29 cellular contexts compared by ENCODE assay signal in the genomic region with DNA sequence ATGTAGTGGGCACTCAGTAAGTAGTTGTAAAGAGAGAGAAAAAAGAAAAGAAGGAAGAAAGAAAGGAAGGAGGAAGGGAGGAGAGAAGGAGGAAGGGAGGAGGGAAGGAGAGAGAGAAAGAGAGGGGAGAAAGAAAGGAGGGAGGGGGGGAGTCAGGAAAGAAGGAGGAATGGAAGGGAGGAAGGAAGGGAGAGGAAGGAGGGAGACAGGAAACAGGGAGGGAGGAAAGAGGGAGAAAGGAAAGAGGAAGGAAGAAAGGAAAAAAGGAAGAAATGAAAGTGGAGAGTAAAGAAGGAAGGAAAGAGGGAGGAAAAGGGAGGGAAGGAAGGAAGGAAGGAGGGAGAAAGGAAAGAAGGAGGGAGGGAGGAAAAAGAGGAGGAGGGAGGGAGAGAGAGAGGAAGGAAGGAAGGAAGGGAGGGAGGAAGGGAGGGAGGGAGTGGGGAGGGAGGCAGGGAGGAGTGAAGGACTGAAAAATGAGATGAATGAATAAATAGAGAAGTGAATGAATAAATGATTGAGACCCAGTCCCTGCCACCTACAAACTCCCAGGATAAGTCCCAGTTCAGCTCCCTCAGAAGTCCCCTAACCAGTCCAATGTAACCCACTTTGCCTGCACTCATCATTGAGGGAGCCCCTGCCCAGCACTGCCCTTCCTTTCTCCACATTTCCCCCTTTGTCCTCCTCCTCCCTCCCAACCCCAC.
"Had no signal": no experiment of that assay in that cellular context is flagged by ENCODE, and none has a peak within 500 bp of the region (broad histone marks: within the 10 kb centered on the region; RNA-seq: fewer than 3 reads in every experiment).

No MANE protein-coding gene starts in this region.

- ATAC-seq: activated CD4-positive, CD25-positive, alpha-beta regulatory T cell treated with anti-CD3 and anti-CD28 coated beads, Interleukin-2, amount 50 U/mL, for 24 hours; body of pancreas; gastroesophageal sphincter; stimulated activated naive B cell treated with anti-CD40 and anti-IgM and Interleukin-4, amounts not matched to agents 10 μg/mL and 1 μg/mL and 100 μg/mL, for 72 hours had no signal

- H3K4me3 Mint-ChIP-seq: activated naive CD4-positive, alpha-beta T cell treated with anti-CD3 and anti-CD28 coated beads for 36 hours; activated naive CD8-positive, alpha-beta T cell treated with anti-CD3 and anti-CD28 coated beads for 36 hours; immature natural killer cell; nephron; stimulated activated naive B cell treated with anti-CD40 and anti-IgM and Interleukin-4, amounts not matched to agents 10 μg/mL and 1 μg/mL and 100 μg/mL, for 72 hours; T-helper 1 cell treated with Interleukin-12 subunit alpha and Interleukin-12 subunit beta and Interleukin-4 antibody, amounts not matched to agents 30 μg/mL and 1 μg/mL, for 36 hours had no signal

- H3K4me1 Mint-ChIP-seq: activated naive CD8-positive, alpha-beta T cell treated with anti-CD3 and anti-CD28 coated beads for 36 hours; immature natural killer cell; stimulated activated naive B cell treated with anti-CD40 and anti-IgM and Interleukin-4, amounts not matched to agents 10 μg/mL and 1 μg/mL and 100 μg/mL, for 72 hours had no signal

- H3K4me1 ChIP-seq: adrenal gland, body of pancreas, gastroesophageal sphincter, prostate gland, tibial artery had no signal

- H3K4me3 ChIP-seq: adrenal gland, body of pancreas, coronary artery, dorsolateral prefrontal cortex, gastroesophageal sphincter, ovary, prostate gland, stomach, tibial artery had no signal

- H3K27ac ChIP-seq: adrenal gland, body of pancreas, coronary artery, dorsolateral prefrontal cortex, gastroesophageal sphincter, neutrophil, ovary, prostate gland, stomach, tibial artery, WERI-Rb-1 had no signal

- H3K36me3 ChIP-seq: adrenal gland, gastroesophageal sphincter, neutrophil, ovary, prostate gland, stomach, tibial artery, WERI-Rb-1 had no signal

- H3K27me3 Mint-ChIP-seq: activated naive CD8-positive, alpha-beta T cell treated with anti-CD3 and anti-CD28 coated beads for 36 hours; stimulated activated naive B cell treated with anti-CD40 and anti-IgM and Interleukin-4, amounts not matched to agents 10 μg/mL and 1 μg/mL and 100 μg/mL, for 72 hours had no signal

- H3K9me3 ChIP-seq: adrenal gland, body of pancreas, gastroesophageal sphincter, neutrophil, ovary, prostate gland, stomach, tibial artery had no signal

- H3K9me3 Mint-ChIP-seq: T-helper 1 cell treated with Interleukin-12 subunit alpha and Interleukin-12 subunit beta and Interleukin-4 antibody, amounts not matched to agents 30 μg/mL and 1 μg/mL, for 36 hours had no signal

- H3K27me3 ChIP-seq: adrenal gland, body of pancreas, neutrophil, ovary, stomach, tibial artery had no signal

- DNase-seq: activated CD4-positive, alpha-beta T cell treated with anti-CD3 and anti-CD28 coated beads for 48 hours; activated CD4-positive, alpha-beta T cell treated with anti-CD3 and anti-CD28 coated beads, Interleukin-2, amount 50 U/mL, for 48 hours; activated CD8-positive, alpha-beta memory T cell treated with anti-CD3 and anti-CD28 coated beads for 24 hours; activated effector memory CD4-positive, alpha-beta T cell treated with anti-CD3 and anti-CD28 coated beads, Interleukin-2, amount 50 U/mL, for 16 hours; activated naive CD4-positive, alpha-beta T cell treated with anti-CD3 and anti-CD28 coated beads for 36 hours; activated naive CD8-positive, alpha-beta T cell treated with anti-CD3 and anti-CD28 coated beads for 36 hours; adrenal gland; aorta; body of pancreas; cerebellar nuclear complex; dorsolateral prefrontal cortex; effector memory CD4-positive, alpha-beta T cell; hypothalamus; immature natural killer cell; ovary; stimulated activated CD4-positive, alpha-beta T cell treated with anti-CD3 and anti-CD28 coated beads, Interleukin-15, amount 100 ng/mL, for 24 hours; stimulated activated CD4-positive, alpha-beta T cell treated with anti-CD3 and anti-CD28 coated beads, Interleukin-2, amount 100 ng/mL, for 24 hours; stimulated activated naive B cell treated with anti-CD40 and anti-IgM and Interleukin-4, amounts not matched to agents 10 μg/mL and 1 μg/mL and 100 μg/mL, for 72 hours; stomach; T-helper 9 cell; tibial artery; WERI-Rb-1 had no signal

- H3K27ac Mint-ChIP-seq: activated naive CD4-positive, alpha-beta T cell treated with anti-CD3 and anti-CD28 coated beads for 36 hours; activated naive CD8-positive, alpha-beta T cell treated with anti-CD3 and anti-CD28 coated beads for 36 hours; immature natural killer cell; nephron; stimulated activated naive B cell treated with anti-CD40 and anti-IgM and Interleukin-4, amounts not matched to agents 10 μg/mL and 1 μg/mL and 100 μg/mL, for 72 hours; T-helper 1 cell treated with Interleukin-12 subunit alpha and Interleukin-12 subunit beta and Interleukin-4 antibody, amounts not matched to agents 30 μg/mL and 1 μg/mL, for 36 hours had no signal

- H3K36me3 Mint-ChIP-seq: activated naive CD8-positive, alpha-beta T cell treated with anti-CD3 and anti-CD28 coated beads for 36 hours; immature natural killer cell; stimulated activated naive B cell treated with anti-CD40 and anti-IgM and Interleukin-4, amounts not matched to agents 10 μg/mL and 1 μg/mL and 100 μg/mL, for 72 hours had no signal
